ENCODE assay signal across 23 cellular contexts in the genomic region with DNA sequence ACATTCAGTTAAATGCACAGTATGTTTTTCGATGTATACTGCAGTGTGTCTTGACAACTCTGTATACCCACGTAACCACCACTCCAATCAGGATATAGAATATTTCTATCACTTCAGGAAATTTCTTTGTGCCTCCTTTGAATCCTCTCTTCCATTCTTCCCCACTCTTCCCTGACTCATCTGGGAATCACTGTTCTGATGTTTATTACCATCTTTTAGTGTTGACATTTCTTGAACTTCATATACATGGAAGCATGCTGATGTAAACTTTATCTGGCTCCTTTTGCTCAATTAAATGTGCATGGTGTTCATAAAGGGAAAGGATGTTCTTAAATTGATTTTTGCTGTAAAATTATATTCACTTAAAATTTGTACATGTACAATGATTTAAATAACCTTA.
"Had no signal": no experiment of that assay in that cellular context is flagged by ENCODE, and none has a peak within 500 bp of the region (broad histone marks: within the 10 kb centered on the region; RNA-seq: fewer than 3 reads in every experiment).

No MANE protein-coding gene starts in this region.

- H3K9me3 ChIP-seq: esophagus squamous epithelium, gastrocnemius medialis, heart right ventricle, left lung, lower lobe of right lung, mucosa of descending colon had no signal

- H3K27ac ChIP-seq: epithelial cell of prostate, esophagus squamous epithelium, gastrocnemius medialis, heart right ventricle, left lung, lower lobe of right lung had no signal

- H3K27me3 ChIP-seq: esophagus squamous epithelium, gastrocnemius medialis, heart right ventricle, left lung had no signal

- H3K4me1 ChIP-seq: esophagus squamous epithelium, gastrocnemius medialis, left lung, lower lobe of right lung had no signal

- DNase-seq: cortex of kidney; effector CD8-positive, alpha-beta T cell; effector memory CD8-positive, alpha-beta T cell; endodermal cell; erythroblast; esophagus squamous epithelium; foreskin fibroblast; foreskin melanocyte; gastrocnemius medialis; glutamatergic neuron; head of caudate nucleus; heart right ventricle; hippocampal formation; left cardiac atrium; left lung; left ventricle myocardium superior; lower lobe of right lung; mesenchymal stem cell; mucosa of descending colon; naive B cell; naive thymus-derived CD8-positive, alpha-beta T cell had no signal

- H3K36me3 ChIP-seq: esophagus squamous epithelium, gastrocnemius medialis, heart right ventricle, left lung, lower lobe of right lung had no signal

- H3K4me3 ChIP-seq: esophagus squamous epithelium, gastrocnemius medialis, heart right ventricle, left lung, lower lobe of right lung, mucosa of descending colon had no signal

- ATAC-seq: effector memory CD8-positive, alpha-beta T cell; esophagus mucosa; gastrocnemius medialis; heart right ventricle; left cardiac atrium; left lung; left ventricle myocardium superior; lower lobe of right lung; naive thymus-derived CD8-positive, alpha-beta T cell had no signal
